In genomic region chr5:19987594-19988345, GRCh38 we compare ENCODE assay signal across 8 cellular contexts. TPM values are rescaled to one million over a fixed set of nuclear protein-coding genes. Genes with fewer than 3 reads are reported as not detected.
DNase-seq lines count a peak whose midpoint lies in the region; ATAC-seq and TF ChIP-seq lines count a peak whose summit lies in the region.

TSS of gene CDH18 (minus strand) at chr5:19988200. CDS start at chr5:19838986, 149,214 bp downstream.

- no peaks in the 10 kb centered on the region for H3K79me2 ChIP-seq in H9 (ENCODE audit: insufficient read depth, low read length)

- no peak within 1 kb of the TSS for H2BK5ac ChIP-seq in H9 (ENCODE audit: insufficient read length, low read length)

- H3K27ac ChIP-seq in H9 (ENCODE audit: insufficient read length, low read depth, low read length) (no peak within 1 kb of the TSS), endodermal cell (ENCODE audit: low read depth, low read length) (no peak within 1 kb of the TSS)

- H4K5ac ChIP-seq in H9 (ENCODE audit: insufficient read length, low read depth, low read length) = no peak within 1 kb of the TSS

- H4K91ac ChIP-seq in H9 (ENCODE audit: insufficient read length, low read depth, low read length) = no peak within 1 kb of the TSS

- H3K4me1 ChIP-seq in H9 (ENCODE audit: insufficient read depth, low read length) (no peaks in the 10 kb centered on the region), endodermal cell (ENCODE audit: control insufficient read depth, insufficient read depth, low read length) (no peaks in the 10 kb centered on the region)

- H3K4me3 ChIP-seq in endodermal cell (ENCODE audit: low read length) = peak within 1 kb of the TSS; percentile 79

- DNase-seq in H9 (peak; percentile 83), NCI-H748 treated with DMSO at 0.1 percent for 48 hours (lab: John Stamatoyannopoulos, UW) (peak; percentile 80), endodermal cell (peak; percentile 92), middle frontal gyrus (ENCODE audit: extremely low spot score, low spot score) (peak; percentile 71), GF-D8 (lab: John Stamatoyannopoulos, UW) (no peak)
- DNase-seq in activated CD4-positive, alpha-beta T cell treated with anti-CD3 and anti-CD28 coated beads for 4 hours = no peak
- DNase-seq in T-helper 2 cell treated with Interferon-gamma antibody and Interleukin-4, amounts not matched to agents 5 μg/mL and 100 μg/mL, for 36 hours (ENCODE audit: low spot score) = no peak

- H4K8ac ChIP-seq in H9 (replicated peaks; ENCODE audit: insufficient read length, low read depth, low read length) = no peak within 1 kb of the TSS

- no peak within 1 kb of the TSS for H2BK120ac ChIP-seq in H9 (ENCODE audit: low read depth, low read length, poor library complexity, severe bottlenecking)

- H3K27me3 ChIP-seq in H9 (ENCODE audit: insufficient read depth, low read length) (peaks cover 3% of the 10 kb centered on the region; the same call in 1 of the 2 replicates), endodermal cell (ENCODE audit: control insufficient read depth, insufficient read depth, low read length, poor library complexity, severe bottlenecking) (peaks cover 44% of the 10 kb centered on the region)

- H3K9me3 ChIP-seq in H9 (ENCODE audit: control insufficient read depth, low read depth, low read length) (no peaks in the 10 kb centered on the region), endodermal cell (ENCODE audit: control insufficient read depth, low read length) (no peaks in the 10 kb centered on the region)

- no peaks in the 10 kb centered on the region for H3K36me3 ChIP-seq in endodermal cell (ENCODE audit: control insufficient read depth, insufficient read depth, low read length)

- H3K4me3 Mint-ChIP-seq in H9 (peak within 1 kb of the TSS; percentile 62 to 77), endodermal cell (peak within 1 kb of the TSS; percentile 53)
- H3K4me3 Mint-ChIP-seq in T-helper 2 cell treated with Interferon-gamma antibody and Interleukin-4, amounts not matched to agents 5 μg/mL and 100 μg/mL, for 36 hours = no peak within 1 kb of the TSS

- no peak within 1 kb of the TSS for H2BK15ac ChIP-seq in H9 (ENCODE audit: low read depth, low read length)

- H2BK20ac ChIP-seq in H9 (ENCODE audit: low read depth, low read length, poor library complexity, severe bottlenecking) = no peak within 1 kb of the TSS

- H3K4ac ChIP-seq in H9 (ENCODE audit: low read depth, low read length) = no peak within 1 kb of the TSS

- WGBS in H9 (ENCODE audit: extremely low coverage, insufficient read length, low lambda C conversion rate) = no CpG with 5 or more reads among the region's 25 CpGs
- 16 to 34% methylated on average over 9 to 25 of the region's 25 CpGs for WGBS in endodermal cell (ENCODE audit: insufficient coverage in 1 of 2, insufficient read length in 1 of 2), 2 experiments

- ATAC-seq in GM21423 (IDR thresholded peaks at IDR 0.05; ENCODE audit: unreplicated experiment) = no peak

- H3T11ph ChIP-seq in H9 (ENCODE audit: low read length) = no peak within 1 kb of the TSS

- H2AFZ ChIP-seq in H9 (ENCODE audit: low read length) = peak within 1 kb of the TSS; percentile 83

- H3K56ac ChIP-seq in H9 (ENCODE audit: insufficient read length, low read depth, low read length) = no peak within 1 kb of the TSS

- no peak within 1 kb of the TSS for H3K18ac ChIP-seq in H9 (ENCODE audit: insufficient read length, low read depth, low read length)

- H3K27me3 Mint-ChIP-seq in H9 (ENCODE audit: low read depth) (peaks cover 46% of the 10 kb centered on the region), endodermal cell (ENCODE audit: insufficient read depth) (peaks cover 44% of the 10 kb centered on the region)
- H3K27me3 Mint-ChIP-seq in T-helper 2 cell treated with Interferon-gamma antibody and Interleukin-4, amounts not matched to agents 5 μg/mL and 100 μg/mL, for 36 hours (ENCODE audit: low read depth) = no peaks in the 10 kb centered on the region

- peaks cover 4% of the 10 kb centered on the region for H3K23me2 ChIP-seq in H9 (ENCODE audit: insufficient read length, low read depth, low read length, poor library complexity, severe bottlenecking)

- no peaks in the 10 kb centered on the region for H3K79me1 ChIP-seq in H9 (ENCODE audit: insufficient read depth, low read depth, low read length, poor library complexity, severe bottlenecking)

- no peak within 1 kb of the TSS for H3K23ac ChIP-seq in H9 (ENCODE audit: insufficient read length, low read depth, low read length)

- H3K4me1 Mint-ChIP-seq in H9 (peaks cover 12 to 15% of the 10 kb centered on the region in 2 experiments), endodermal cell (peaks cover 14% of the 10 kb centered on the region)
- no peaks in the 10 kb centered on the region for H3K4me1 Mint-ChIP-seq in T-helper 2 cell treated with Interferon-gamma antibody and Interleukin-4, amounts not matched to agents 5 μg/mL and 100 μg/mL, for 36 hours (ENCODE audit: low read depth)

- no peaks in the 10 kb centered on the region for H3K36me3 Mint-ChIP-seq in H9 (ENCODE audit: insufficient read depth in 1 of 3, low read depth in 3 of 3)
- no peaks in the 10 kb centered on the region for H3K36me3 Mint-ChIP-seq in endodermal cell (ENCODE audit: low read depth)
- no peaks in the 10 kb centered on the region for H3K36me3 Mint-ChIP-seq in T-helper 2 cell treated with Interferon-gamma antibody and Interleukin-4, amounts not matched to agents 5 μg/mL and 100 μg/mL, for 36 hours (ENCODE audit: low read depth)

- no peak within 1 kb of the TSS for H3K9ac ChIP-seq in H9 (ENCODE audit: extremely low read depth, insufficient read length, low read length)
- H3K9ac ChIP-seq in endodermal cell (ENCODE audit: extremely low read depth, low read length, poor library complexity, severe bottlenecking) = no peak within 1 kb of the TSS

- H2BK12ac ChIP-seq in H9 (ENCODE audit: insufficient read length, low read depth, low read length) = no peak within 1 kb of the TSS

- no peaks in the 10 kb centered on the region for H4K20me1 ChIP-seq in H9 (ENCODE audit: control insufficient read depth, insufficient read depth, insufficient read length)

- H3K27ac Mint-ChIP-seq in H9 (no peak within 1 kb of the TSS), endodermal cell (no peak within 1 kb of the TSS)
- H3K27ac Mint-ChIP-seq in T-helper 2 cell treated with Interferon-gamma antibody and Interleukin-4, amounts not matched to agents 5 μg/mL and 100 μg/mL, for 36 hours = no peak within 1 kb of the TSS

- peak within 1 kb of the TSS; percentile 89 for H3K4me2 ChIP-seq in H9 (ENCODE audit: insufficient read depth, insufficient read length, low read length)

- no peak within 1 kb of the TSS for H2AK5ac ChIP-seq in H9 (ENCODE audit: insufficient read length, low read length)

- no peak within 1 kb of the TSS for H3K14ac ChIP-seq in H9 (ENCODE audit: insufficient read depth, low read length)

- H3K9me3 Mint-ChIP-seq in H9 = no peaks in the 10 kb centered on the region
- no peaks in the 10 kb centered on the region for H3K9me3 Mint-ChIP-seq in endodermal cell
- peaks cover 14% of the 10 kb centered on the region for H3K9me3 Mint-ChIP-seq in T-helper 2 cell treated with Interferon-gamma antibody and Interleukin-4, amounts not matched to agents 5 μg/mL and 100 μg/mL, for 36 hours

- TF ChIP-seq CTCF in H9 (conservative IDR thresholded peaks at IDR 0.05) (no peak), endodermal cell (conservative IDR thresholded peaks at IDR 0.05) (no peak)

RNA-seq across cellular contexts. Expression of gene CDH18, which starts in this region (rescaled TPM):
- 0.61 TPM in 1 of 2 replicates, not detected in the other for total RNA-seq in H9 (2021)
- under 1 TPM in 1 of 2 donors, not detected in 1; 0.22 TPM for total RNA-seq in endodermal cell
- 1.2 TPM for polyA plus RNA-seq in endodermal cell (2013, experiment 1 of 2)
- 1.9 TPM for polyA plus RNA-seq in endodermal cell (2013, experiment 2 of 2)

Comparison
In these comparisons a context has a peak if more than half of its experiments do, and no peak if none do; other contexts are left out.
1. Peak in DNase-seq and H3K4me2 ChIP-seq in H9; RNA of the gene not detected or under 1 TPM.
2. DNase-seq: peak in NCI-H748 treated with DMSO at 0.1 percent for 48 hours (single experiment), endodermal cell (single experiment) and middle frontal gyrus (single experiment); none in activated CD4-positive, alpha-beta T cell treated with anti-CD3 and anti-CD28 coated beads for 4 hours (0 of 2), GF-D8 (single experiment) and T-helper 2 cell treated with Interferon-gamma antibody and Interleukin-4, amounts not matched to agents 5 μg/mL and 100 μg/mL, for 36 hours (single experiment).